In genomic region chr18:96767-97131, GRCh38 we compare ENCODE assay signal across 8 cellular contexts. TPM values are rescaled to one million over a fixed set of nuclear protein-coding genes. Genes with fewer than 3 reads are reported as not detected.
"Had no signal": no experiment of that assay in that cellular context is flagged by ENCODE, and none has a peak within 500 bp of the region (broad histone marks: within the 10 kb centered on the region; RNA-seq: fewer than 3 reads in every experiment).

No MANE protein-coding gene starts in this region.

RNA-seq across cellular contexts. Expression of gene TUBB8B, which starts 47.3 kb away (rescaled TPM):
- total RNA-seq: activated CD4-positive, alpha-beta memory T cell treated with anti-CD3 and anti-CD28 coated beads for 36 hours; activated CD4-positive, alpha-beta T cell treated with anti-CD3 and anti-CD28 coated beads, Interleukin-2, amount 10 ng/mL, durations not matched to agents 7 days and 5 days; activated CD8-positive, alpha-beta memory T cell treated with anti-CD3 and anti-CD28 coated beads for 36 hours; ascending aorta; body of pancreas; LHCN-M2; M059J; PC-9 had no signal
